11 cellular contexts compared by ENCODE assay signal in the genomic region with DNA sequence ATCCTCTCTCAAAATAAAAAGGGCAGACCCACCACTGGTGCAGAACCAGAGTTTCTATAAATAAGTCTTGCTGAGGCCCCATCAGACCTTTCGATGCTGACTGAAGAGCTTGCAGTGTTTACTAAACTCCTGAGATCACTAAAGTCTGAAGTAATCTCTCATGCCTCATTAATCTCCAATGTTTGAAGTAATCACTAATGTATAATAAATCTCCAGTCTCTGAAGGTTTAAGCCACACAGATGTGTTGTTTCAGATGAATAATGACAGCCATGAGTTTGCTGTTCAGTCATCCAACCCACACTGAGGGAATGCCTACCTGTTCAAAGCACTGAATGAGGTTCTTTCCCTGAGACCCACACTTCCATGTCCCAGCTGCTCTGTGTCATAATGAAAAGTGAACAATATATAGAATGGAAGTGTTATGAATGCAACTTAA. TPM values are rescaled to one million over a fixed set of nuclear protein-coding genes. Genes with fewer than 3 reads are reported as not detected.
A peak's percentile ranks its signal among the peaks of the same experiment; 100 is the strongest.
DNase-seq lines count a peak whose midpoint lies in the region; ATAC-seq and TF ChIP-seq lines count a peak whose summit lies in the region.
"Had no signal": no experiment of that assay in that cellular context is flagged by ENCODE, and none has a peak within 500 bp of the region (broad histone marks: within the 10 kb centered on the region; RNA-seq: fewer than 3 reads in every experiment).

No MANE protein-coding gene starts in this region.

- H3K79me2 ChIP-seq in OCI-LY3 (ENCODE audit: low read length), result no peaks in the 10 kb centered on the region

- DNase-seq in GM12864 (ENCODE audit: low read depth) (peak; percentile 7), AG08395 (ENCODE audit: low spot score) (no peak), glutamatergic neuron (no peak), 8988T (no peak)
- no peak for DNase-seq in natural killer cell treated with Interleukin-12 subunit alpha and Interleukin-12 subunit beta and Interleukin-15 and Interleukin-18, amount 100 ng/mL, for 72 hours (ENCODE audit: low spot score)
- DNase-seq: CD4-positive, alpha-beta memory T cell had no signal

- H3K27ac Mint-ChIP-seq in natural killer cell treated with Interleukin-12 subunit alpha and Interleukin-12 subunit beta and Interleukin-15 and Interleukin-18, amount 100 ng/mL, for 72 hours, result no peak overlapping the region
- H3K27ac Mint-ChIP-seq in glutamatergic neuron (ENCODE audit: unreplicated experiment), result no peak overlapping the region
- H3K27ac Mint-ChIP-seq: CD4-positive, alpha-beta memory T cell had no signal

- no peaks in the 10 kb centered on the region for H3K27me3 ChIP-seq in OCI-LY3 (ENCODE audit: low read depth, low read length)

- H3K27me3 Mint-ChIP-seq in natural killer cell treated with Interleukin-12 subunit alpha and Interleukin-12 subunit beta and Interleukin-15 and Interleukin-18, amount 100 ng/mL, for 72 hours, result no peaks in the 10 kb centered on the region
- no peaks in the 10 kb centered on the region for H3K27me3 Mint-ChIP-seq in glutamatergic neuron (ENCODE audit: unreplicated experiment)
- H3K27me3 Mint-ChIP-seq: CD4-positive, alpha-beta memory T cell had no signal

- peak overlapping the region; percentile 37 for H3K4me2 ChIP-seq in OCI-LY3 (ENCODE audit: low read length)

- no peak overlapping the region for H2AFZ ChIP-seq in OCI-LY3 (ENCODE audit: low read depth, low read length)

- H3K4me3 ChIP-seq in GM12864 (ENCODE audit: low read depth, low read length), result no peak overlapping the region
- no peak overlapping the region for H3K4me3 ChIP-seq in OCI-LY3 (ENCODE audit: low read length)
- H3K4me3 ChIP-seq: SK-N-MC had no signal

- H3K27ac ChIP-seq in OCI-LY3 (ENCODE audit: low read length), result no peak overlapping the region
- H3K27ac ChIP-seq: SK-N-MC had no signal

- H3K4me1 ChIP-seq in OCI-LY3 (ENCODE audit: low read length), result peaks cover 13% of the 10 kb centered on the region

- TF ChIP-seq CTCF in GM12864 (IDR thresholded peaks at IDR 0.05; ENCODE audit: low read depth, low read length, missing control alignments) (no peak), OCI-LY3 (IDR thresholded peaks at IDR 0.05; ENCODE audit: low read depth, low read length) (no peak), glutamatergic neuron (IDR thresholded peaks at IDR 0.05; ENCODE audit: partially characterized antibody, unreplicated experiment) (no peak)

- H3K36me3 ChIP-seq in OCI-LY3 (replicated peaks; ENCODE audit: low read depth, low read length), result no peaks in the 10 kb centered on the region

- no peaks in the 10 kb centered on the region for H3K9me3 ChIP-seq in OCI-LY3 (ENCODE audit: insufficient read depth, low read length)

- peak; percentile 65 for ATAC-seq in GM21528 (IDR thresholded peaks at IDR 0.05; ENCODE audit: low FRiP score, unreplicated experiment)
- ATAC-seq in HG03442 (IDR thresholded peaks at IDR 0.05; ENCODE audit: unreplicated experiment), result peak; percentile 77
- ATAC-seq in natural killer cell treated with Interleukin-12 subunit alpha and Interleukin-12 subunit beta and Interleukin-15 and Interleukin-18, amount 100 ng/mL, for 72 hours, result no peak

- H3K9me3 Mint-ChIP-seq in natural killer cell treated with Interleukin-12 subunit alpha and Interleukin-12 subunit beta and Interleukin-15 and Interleukin-18, amount 100 ng/mL, for 72 hours, result no peaks in the 10 kb centered on the region
- H3K9me3 Mint-ChIP-seq in glutamatergic neuron (ENCODE audit: unreplicated experiment), result no peaks in the 10 kb centered on the region
- H3K9me3 Mint-ChIP-seq: CD4-positive, alpha-beta memory T cell had no signal

- H3K4me1 Mint-ChIP-seq in natural killer cell treated with Interleukin-12 subunit alpha and Interleukin-12 subunit beta and Interleukin-15 and Interleukin-18, amount 100 ng/mL, for 72 hours (ENCODE audit: low read depth in 2 of 2), result no peaks in the 10 kb centered on the region
- H3K4me1 Mint-ChIP-seq in glutamatergic neuron (ENCODE audit: low read depth, unreplicated experiment), result no peaks in the 10 kb centered on the region
- H3K4me1 Mint-ChIP-seq: CD4-positive, alpha-beta memory T cell had no signal

- H4K20me1 ChIP-seq in OCI-LY3 (ENCODE audit: insufficient read depth, low read length), result no peaks in the 10 kb centered on the region

- H3K9ac ChIP-seq in OCI-LY3 (ENCODE audit: low read length), result no peak overlapping the region

- H3K36me3 Mint-ChIP-seq in natural killer cell treated with Interleukin-12 subunit alpha and Interleukin-12 subunit beta and Interleukin-15 and Interleukin-18, amount 100 ng/mL, for 72 hours, result no peaks in the 10 kb centered on the region
- no peaks in the 10 kb centered on the region for H3K36me3 Mint-ChIP-seq in glutamatergic neuron (ENCODE audit: unreplicated experiment)
- H3K36me3 Mint-ChIP-seq: CD4-positive, alpha-beta memory T cell had no signal

- H3K4me3 Mint-ChIP-seq in natural killer cell treated with Interleukin-12 subunit alpha and Interleukin-12 subunit beta and Interleukin-15 and Interleukin-18, amount 100 ng/mL, for 72 hours, result no peak overlapping the region
- no peak overlapping the region for H3K4me3 Mint-ChIP-seq in glutamatergic neuron (ENCODE audit: unreplicated experiment)
- H3K4me3 Mint-ChIP-seq: CD4-positive, alpha-beta memory T cell had no signal

RNA-seq across cellular contexts. Expression of a gene that starts 50.6 kb away (rescaled TPM):
- total RNA-seq in natural killer cell treated with Interleukin-12 subunit alpha and Interleukin-12 subunit beta and Interleukin-15 and Interleukin-18, amount 100 ng/mL, for 72 hours, result not detected
- not detected for total RNA-seq in glutamatergic neuron (ENCODE audit: unreplicated experiment)
- total RNA-seq: CD4-positive, alpha-beta memory T cell; glomerular endothelial cell had no signal

Comparison
In these comparisons a context has a peak if more than half of its experiments do, and no peak if none do; other contexts are left out.
1. ATAC-seq: peak in GM21528 (single experiment) and HG03442 (single experiment); none in natural killer cell treated with Interleukin-12 subunit alpha and Interleukin-12 subunit beta and Interleukin-15 and Interleukin-18, amount 100 ng/mL, for 72 hours (0 of 2).